In genomic region chr7:6579446-6579845, GRCh38 we compare ENCODE assay signal across 10 cellular contexts. TPM values are rescaled to one million over a fixed set of nuclear protein-coding genes. Genes with fewer than 3 reads are reported as not detected.
DNase-seq lines count a peak whose midpoint lies in the region; ATAC-seq and TF ChIP-seq lines count a peak whose summit lies in the region.
"Had no signal": no experiment of that assay in that cellular context is flagged by ENCODE, and none has a peak within 500 bp of the region (broad histone marks: within the 10 kb centered on the region; RNA-seq: fewer than 3 reads in every experiment).

No MANE protein-coding gene starts in this region.

- H3K79me2 ChIP-seq in HCT116 (ENCODE audit: insufficient read depth, low read length) (peaks cover 22% of the 10 kb centered on the region; the same call in 1 of the 2 replicates), mesendoderm (ENCODE audit: control insufficient read depth, insufficient read depth, low read length) (no peaks in the 10 kb centered on the region)

- no peaks in the 10 kb centered on the region for H3K9me2 ChIP-seq in HCT116 (ENCODE audit: insufficient read depth)

- ATAC-seq in HCT116: no peak
- ATAC-seq in GM21390 (IDR thresholded peaks at IDR 0.05; ENCODE audit: unreplicated experiment): no peak
- no peak for ATAC-seq in GM21367 (IDR thresholded peaks at IDR 0.05; ENCODE audit: unreplicated experiment)

- WGBS in mesendoderm (ENCODE audit: extremely low coverage, insufficient coverage, low lambda C conversion rate): no CpG with 5 or more reads among the region's 4 CpGs

- no peak overlapping the region for H2AK5ac ChIP-seq in mesendoderm (ENCODE audit: low read length)

- RAD21 ChIA-PET in HCT116 (lab: Charles Lee; ENCODE audit: low non-redundant PET in 1 of 2, low total read pairs in 2 of 2, uncharacterized antibody in 2 of 2, unreplicated experiment in 2 of 2): no interaction called here

- no peaks in the 10 kb centered on the region for H3K79me1 ChIP-seq in mesendoderm (ENCODE audit: low read length)

- POLR2A ChIA-PET in CD8-positive, alpha-beta memory T cell (lab: Charles Lee): no interaction called here
- POLR2A ChIA-PET in HCT116 (lab: Charles Lee): no interaction called here

- H3K4ac ChIP-seq in mesendoderm (ENCODE audit: low read depth, low read length): no peak overlapping the region

- H3K36me3 Mint-ChIP-seq in CD8-positive, alpha-beta memory T cell: peaks cover 3 to 52% (median 14%) of the 10 kb centered on the region in 3 donors
- peaks cover 19% of the 10 kb centered on the region for H3K36me3 Mint-ChIP-seq in activated T-helper 1 cell treated with anti-CD3 and anti-CD28 coated beads, Interleukin-12 subunit alpha, Interleukin-12 subunit beta, Interleukin-2, Interleukin-4 antibody, amounts not matched to agents 30 ng/mL and 10 ng/mL and 1 ng/mL, durations not matched to agents 14 hours and 24 hours and 36 hours (ENCODE audit: low read depth)

- H3K4me3 ChIP-seq in CD8-positive, alpha-beta memory T cell (ENCODE audit: low read length): no peak overlapping the region
- no peak overlapping the region for H3K4me3 ChIP-seq in HCT116 (replicated peaks in 1 of 2; ENCODE audit: low read depth in 1 of 2, low read length in 2 of 2)
- H3K4me3 ChIP-seq in mesendoderm (ENCODE audit: low read length): no peak overlapping the region
- H3K4me3 ChIP-seq: testis had no signal

- BruUV-seq in HCT116 (replicated peaks; lab: Mats Ljungman, UMichigan): no TSS peak

- peak overlapping the region in 7 of 8 donors; percentile 23 to 97 (median 91) for H3K27ac Mint-ChIP-seq in CD8-positive, alpha-beta memory T cell
- H3K27ac Mint-ChIP-seq in activated T-helper 1 cell treated with anti-CD3 and anti-CD28 coated beads, Interleukin-12 subunit alpha, Interleukin-12 subunit beta, Interleukin-2, Interleukin-4 antibody, amounts not matched to agents 30 ng/mL and 10 ng/mL and 1 ng/mL, durations not matched to agents 14 hours and 24 hours and 36 hours: peak overlapping the region; percentile 23

- H3K4me1 Mint-ChIP-seq in CD8-positive, alpha-beta memory T cell: peaks cover 5 to 38% (median 6%) of the 10 kb centered on the region in 3 donors
- no peaks in the 10 kb centered on the region for H3K4me1 Mint-ChIP-seq in activated T-helper 1 cell treated with anti-CD3 and anti-CD28 coated beads, Interleukin-12 subunit alpha, Interleukin-12 subunit beta, Interleukin-2, Interleukin-4 antibody, amounts not matched to agents 30 ng/mL and 10 ng/mL and 1 ng/mL, durations not matched to agents 14 hours and 24 hours and 36 hours (ENCODE audit: low read depth)

- no peak for TF ChIP-seq POLR2A in HCT116 (IDR thresholded peaks at IDR 0.05; ENCODE audit: borderline replicate concordance, extremely low read depth, insufficient read depth, insufficient read length)

- H2BK5ac ChIP-seq in mesendoderm (ENCODE audit: low read length): no peak overlapping the region

- H3K4me1 ChIP-seq in CD8-positive, alpha-beta memory T cell (ENCODE audit: insufficient read depth, low read length): peaks cover 10% of the 10 kb centered on the region
- H3K4me1 ChIP-seq in HCT116 (ENCODE audit: control insufficient read depth in 1 of 2, insufficient read depth in 2 of 2, low read length in 2 of 2) (peaks cover 11 to 23% of the 10 kb centered on the region in 2 experiments), mesendoderm (ENCODE audit: control insufficient read depth, low read depth, low read length) (no peaks in the 10 kb centered on the region)

- peaks cover 12% of the 10 kb centered on the region for H3K36me3 ChIP-seq in CD8-positive, alpha-beta memory T cell (ENCODE audit: insufficient read depth, low read length)
- H3K36me3 ChIP-seq in HCT116 (ENCODE audit: control insufficient read depth in 1 of 2, insufficient read depth in 2 of 2, low read length in 2 of 2) (peaks cover 12 to 16% of the 10 kb centered on the region in 2 experiments; a peak in 2 of 4 replicates), mesendoderm (ENCODE audit: control insufficient read depth, insufficient read depth, low read length) (peaks cover 3% of the 10 kb centered on the region)

- CTCF ChIA-PET in CD8-positive, alpha-beta memory T cell (lab: Charles Lee): interaction anchor here (1.8 kb wide), 1 partner anchor 10 kb away, joined by 5 read pairs; the partner anchor contains the start of gene INTS15
- CTCF ChIA-PET in HCT116 (lab: Charles Lee): no interaction called here

- H3K27me3 Mint-ChIP-seq in CD8-positive, alpha-beta memory T cell: no peaks in the 10 kb centered on the region
- peaks cover 1% of the 10 kb centered on the region for H3K27me3 Mint-ChIP-seq in activated T-helper 1 cell treated with anti-CD3 and anti-CD28 coated beads, Interleukin-12 subunit alpha, Interleukin-12 subunit beta, Interleukin-2, Interleukin-4 antibody, amounts not matched to agents 30 ng/mL and 10 ng/mL and 1 ng/mL, durations not matched to agents 14 hours and 24 hours and 36 hours (ENCODE audit: insufficient read depth)

- intact Hi-C loops in HCT116 (cut with micrococcal nuclease): no loop called here
- intact Hi-C loops in activated T-helper 1 cell treated with anti-CD3 and anti-CD28 coated beads, Interleukin-12 subunit alpha, Interleukin-12 subunit beta, Interleukin-2, Interleukin-4 antibody, amounts not matched to agents 30 ng/mL and 10 ng/mL and 1 ng/mL, durations not matched to agents 14 hours and 24 hours and 36 hours (cut with micrococcal nuclease): loop anchor here (5.0 to 10.0 kb wide), 3 partner anchors 47 to 148 kb away; partner anchors contain the start of gene ZNF316

- H3K4me2 ChIP-seq in HCT116 (ENCODE audit: low read length) (no peak overlapping the region), mesendoderm (ENCODE audit: low read length) (no peak overlapping the region)

- DNase-seq in CD8-positive, alpha-beta memory T cell: no peak
- DNase-seq in HCT116 (ENCODE audit: low read depth, low spot score) (no peak), mesendoderm (peak; percentile 78), HPDE6-E6E7 (ENCODE audit: extremely low spot score) (no peak)
- no peak for DNase-seq in activated T-helper 1 cell treated with anti-CD3 and anti-CD28 coated beads, Interleukin-12 subunit alpha, Interleukin-12 subunit beta, Interleukin-2, Interleukin-4 antibody, amounts not matched to agents 30 ng/mL and 10 ng/mL and 1 ng/mL, durations not matched to agents 14 hours and 24 hours and 36 hours (ENCODE audit: low spot score)
- DNase-seq: glutamatergic neuron, NCI-H526 treated with DMSO at 0.1 percent for 48 hours, testis had no signal

- H2BK15ac ChIP-seq in mesendoderm (replicated peaks; ENCODE audit: low read depth): no peak overlapping the region

- no peaks in the 10 kb centered on the region for H3K27me3 ChIP-seq in CD8-positive, alpha-beta memory T cell (ENCODE audit: insufficient read depth, low read length, poor library complexity, severe bottlenecking)
- H3K27me3 ChIP-seq in HCT116 (ENCODE audit: insufficient read depth, low read length) (no peaks in the 10 kb centered on the region), mesendoderm (ENCODE audit: insufficient read depth, low read length, poor library complexity) (no peaks in the 10 kb centered on the region)
- H3K27me3 ChIP-seq: testis had no signal

- H3K9me3 ChIP-seq in CD8-positive, alpha-beta memory T cell (ENCODE audit: low read length): no peaks in the 10 kb centered on the region
- H3K9me3 ChIP-seq in HCT116 (ENCODE audit: control insufficient read depth in 1 of 2, insufficient read depth in 1 of 2, low read depth in 1 of 2, low read length in 2 of 2): no peaks in the 10 kb centered on the region
- H3K9me3 ChIP-seq: testis had no signal

- no peak overlapping the region for H2AFZ ChIP-seq in HCT116 (ENCODE audit: low read depth, low read length, poor library complexity, severe bottlenecking)

- no peak overlapping the region for H3K18ac ChIP-seq in mesendoderm (ENCODE audit: low read length)

- no peaks in the 10 kb centered on the region for H3K9me3 Mint-ChIP-seq in CD8-positive, alpha-beta memory T cell
- no peaks in the 10 kb centered on the region for H3K9me3 Mint-ChIP-seq in activated T-helper 1 cell treated with anti-CD3 and anti-CD28 coated beads, Interleukin-12 subunit alpha, Interleukin-12 subunit beta, Interleukin-2, Interleukin-4 antibody, amounts not matched to agents 30 ng/mL and 10 ng/mL and 1 ng/mL, durations not matched to agents 14 hours and 24 hours and 36 hours

- no peak overlapping the region for H2BK120ac ChIP-seq in mesendoderm (ENCODE audit: low read depth, low read length)

- H3K23ac ChIP-seq in mesendoderm (ENCODE audit: low read length): no peak overlapping the region

- no peak overlapping the region for H3K56ac ChIP-seq in mesendoderm (ENCODE audit: low read length)

- peak in 2 of 3 experiments; percentile 36 to 46; a peak in 4 of 6 replicates for TF ChIP-seq CTCF in HCT116 (IDR thresholded peaks at IDR 0.05 in 2 of 3, conservative IDR thresholded peaks at IDR 0.05 in 1 of 3; ENCODE audit: borderline replicate concordance in 1 of 3, insufficient read depth in 1 of 3, low read depth in 2 of 3, low read length in 2 of 3)

- H3K27ac ChIP-seq in CD8-positive, alpha-beta memory T cell (ENCODE audit: low read depth, low read length): no peak overlapping the region
- H3K27ac ChIP-seq in HCT116 (ENCODE audit: low read depth, low read length) (no peak overlapping the region), mesendoderm (ENCODE audit: low read depth, low read length) (no peak overlapping the region)
- H3K27ac ChIP-seq: testis had no signal

- peak; percentile 18; the same call in 1 of the 2 replicates for TF ChIP-seq RAD21 in HCT116 (IDR thresholded peaks at IDR 0.05; ENCODE audit: low read depth)

- H4K20me1 ChIP-seq in HCT116 (ENCODE audit: insufficient read depth): no peaks in the 10 kb centered on the region

- H4K5ac ChIP-seq in mesendoderm (ENCODE audit: low read length): no peak overlapping the region

- H3K4me3 Mint-ChIP-seq in CD8-positive, alpha-beta memory T cell: peak overlapping the region in 5 of 7 donors; percentile 29 to 89 (median 82)
- H3K4me3 Mint-ChIP-seq in activated T-helper 1 cell treated with anti-CD3 and anti-CD28 coated beads, Interleukin-12 subunit alpha, Interleukin-12 subunit beta, Interleukin-2, Interleukin-4 antibody, amounts not matched to agents 30 ng/mL and 10 ng/mL and 1 ng/mL, durations not matched to agents 14 hours and 24 hours and 36 hours: peak overlapping the region; percentile 85

- H3K9ac ChIP-seq in HCT116 (ENCODE audit: low read length) (no peak overlapping the region), mesendoderm (ENCODE audit: low read length) (no peak overlapping the region)

- no peak overlapping the region for H4K8ac ChIP-seq in mesendoderm (ENCODE audit: low read depth, low read length)

RNA-seq across cellular contexts. Expression of gene ZDHHC4, which starts 2.2 kb away (rescaled TPM):
- total RNA-seq in CD8-positive, alpha-beta memory T cell: 10 to 100 TPM; 31.6 to 34.9 TPM
- 57.6 TPM for polyA plus RNA-seq in CD8-positive, alpha-beta memory T cell
- total RNA-seq in HCT116 (2021; ENCODE audit: unreplicated experiment): 59.3 TPM
- 70.0 and 80.4 TPM in 2 replicates for polyA plus RNA-seq in HCT116 (2012)
- 21.0 and 24.6 TPM in 2 replicates for total RNA-seq in activated T-helper 1 cell treated with anti-CD3 and anti-CD28 coated beads, Interleukin-12 subunit alpha, Interleukin-12 subunit beta, Interleukin-2, Interleukin-4 antibody, amounts not matched to agents 30 ng/mL and 10 ng/mL and 1 ng/mL, durations not matched to agents 14 hours and 24 hours and 36 hours
- 47.4 TPM for polyA plus RNA-seq in mesendoderm (2013, experiment 1 of 2)
- 43.1 TPM for polyA plus RNA-seq in mesendoderm (2013, experiment 2 of 2)

RNA-seq across cellular contexts. Expression of gene INTS15, which starts 10.4 kb away (rescaled TPM):
- 10 to 100 TPM; 45.8 to 47.3 TPM for total RNA-seq in CD8-positive, alpha-beta memory T cell
- polyA plus RNA-seq in CD8-positive, alpha-beta memory T cell: 46.9 TPM
- total RNA-seq in HCT116 (2021; ENCODE audit: unreplicated experiment): 24.3 TPM
- 13.1 and 14.6 TPM in 2 replicates for polyA plus RNA-seq in HCT116 (2012)
- 44.6 and 46.6 TPM in 2 replicates for total RNA-seq in activated T-helper 1 cell treated with anti-CD3 and anti-CD28 coated beads, Interleukin-12 subunit alpha, Interleukin-12 subunit beta, Interleukin-2, Interleukin-4 antibody, amounts not matched to agents 30 ng/mL and 10 ng/mL and 1 ng/mL, durations not matched to agents 14 hours and 24 hours and 36 hours
- polyA plus RNA-seq in mesendoderm (2013, experiment 1 of 2): 19.2 TPM
- 19.6 TPM for polyA plus RNA-seq in mesendoderm (2013, experiment 2 of 2)

RNA-seq across cellular contexts. Expression of gene GRID2IP, which starts 28.2 kb away (rescaled TPM):
- total RNA-seq in CD8-positive, alpha-beta memory T cell: under 1 TPM; 0.33 to 0.51 TPM
- polyA plus RNA-seq in CD8-positive, alpha-beta memory T cell: not detected
- 3.2 TPM for total RNA-seq in HCT116 (2021; ENCODE audit: unreplicated experiment)
- 1.4 and 1.8 TPM in 2 replicates for polyA plus RNA-seq in HCT116 (2012)
- total RNA-seq in activated T-helper 1 cell treated with anti-CD3 and anti-CD28 coated beads, Interleukin-12 subunit alpha, Interleukin-12 subunit beta, Interleukin-2, Interleukin-4 antibody, amounts not matched to agents 30 ng/mL and 10 ng/mL and 1 ng/mL, durations not matched to agents 14 hours and 24 hours and 36 hours: 0.08 and 0.12 TPM in 2 replicates
- 0.11 TPM for polyA plus RNA-seq in mesendoderm (2013, experiment 1 of 2)
- 0.10 TPM for polyA plus RNA-seq in mesendoderm (2013, experiment 2 of 2)

RNA-seq across cellular contexts. Expression of gene ZNF853, which starts 36.0 kb away (rescaled TPM):
- 1 to 10 TPM; 3.5 to 4.5 TPM for total RNA-seq in CD8-positive, alpha-beta memory T cell
- 11.2 TPM for polyA plus RNA-seq in CD8-positive, alpha-beta memory T cell
- total RNA-seq in HCT116 (2021; ENCODE audit: unreplicated experiment): 0.05 TPM
- 0.04 and 0.09 TPM in 2 replicates for polyA plus RNA-seq in HCT116 (2012)
- 0.41 and 0.42 TPM in 2 replicates for total RNA-seq in activated T-helper 1 cell treated with anti-CD3 and anti-CD28 coated beads, Interleukin-12 subunit alpha, Interleukin-12 subunit beta, Interleukin-2, Interleukin-4 antibody, amounts not matched to agents 30 ng/mL and 10 ng/mL and 1 ng/mL, durations not matched to agents 14 hours and 24 hours and 36 hours
- polyA plus RNA-seq in mesendoderm (2013, experiment 1 of 2): 2.5 TPM
- 2.5 TPM for polyA plus RNA-seq in mesendoderm (2013, experiment 2 of 2)

RNA-seq across cellular contexts. Expression of gene ZNF316, which starts 57.7 kb away (rescaled TPM):
- total RNA-seq in CD8-positive, alpha-beta memory T cell: 10 to 100 TPM; 26.5 TPM
- polyA plus RNA-seq in CD8-positive, alpha-beta memory T cell: 5.2 TPM
- 25.0 TPM for total RNA-seq in HCT116 (2021; ENCODE audit: unreplicated experiment)
- polyA plus RNA-seq in HCT116 (2012): 13.3 and 14.2 TPM in 2 replicates
- 30.7 and 33.8 TPM in 2 replicates for total RNA-seq in activated T-helper 1 cell treated with anti-CD3 and anti-CD28 coated beads, Interleukin-12 subunit alpha, Interleukin-12 subunit beta, Interleukin-2, Interleukin-4 antibody, amounts not matched to agents 30 ng/mL and 10 ng/mL and 1 ng/mL, durations not matched to agents 14 hours and 24 hours and 36 hours
- polyA plus RNA-seq in mesendoderm (2013, experiment 1 of 2): 3.5 TPM
- 3.6 TPM for polyA plus RNA-seq in mesendoderm (2013, experiment 2 of 2)
